In the genomic region with DNA sequence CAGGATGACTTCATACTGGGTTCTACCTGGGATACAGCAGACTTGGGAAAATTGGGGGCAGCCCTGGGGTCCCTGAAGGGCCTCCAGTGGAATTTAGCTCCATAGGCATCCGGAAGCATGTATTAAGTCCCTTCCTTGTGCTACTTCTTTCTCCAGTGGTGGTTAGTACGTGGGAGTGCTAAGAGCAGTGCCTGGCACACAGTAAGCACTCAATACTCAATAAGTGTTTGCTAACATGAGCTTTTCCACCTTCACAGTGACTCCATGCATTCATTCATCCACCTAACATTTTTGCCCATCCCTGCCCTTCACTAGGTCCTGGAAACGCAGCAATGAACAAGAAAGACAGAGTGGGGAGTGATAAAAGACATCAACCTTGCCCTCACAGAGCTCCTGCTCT, we compare ENCODE assay signal across 2 cellular contexts.
TF ChIP-seq lines count a peak whose summit lies in the region.

No MANE protein-coding gene starts in this region.

TF ChIP-seq in IMR-90, 13 proteins besides CTCF, POLR2A, EP300 and RAD21:
- TF ChIP-seq SMC3 (IDR thresholded peaks at IDR 0.05; ENCODE audit: low read depth, low read length) = no peak
- TF ChIP-seq CEBPB (IDR thresholded peaks at IDR 0.05; ENCODE audit: low read depth, low read length) = no peak
- no peak for TF ChIP-seq FOS (IDR thresholded peaks at IDR 0.05; ENCODE audit: low read depth, low read length)
- no peak for TF ChIP-seq MXI1 (IDR thresholded peaks at IDR 0.05; ENCODE audit: borderline replicate concordance, low read depth, low read length)
- TF ChIP-seq, protein P1, sequence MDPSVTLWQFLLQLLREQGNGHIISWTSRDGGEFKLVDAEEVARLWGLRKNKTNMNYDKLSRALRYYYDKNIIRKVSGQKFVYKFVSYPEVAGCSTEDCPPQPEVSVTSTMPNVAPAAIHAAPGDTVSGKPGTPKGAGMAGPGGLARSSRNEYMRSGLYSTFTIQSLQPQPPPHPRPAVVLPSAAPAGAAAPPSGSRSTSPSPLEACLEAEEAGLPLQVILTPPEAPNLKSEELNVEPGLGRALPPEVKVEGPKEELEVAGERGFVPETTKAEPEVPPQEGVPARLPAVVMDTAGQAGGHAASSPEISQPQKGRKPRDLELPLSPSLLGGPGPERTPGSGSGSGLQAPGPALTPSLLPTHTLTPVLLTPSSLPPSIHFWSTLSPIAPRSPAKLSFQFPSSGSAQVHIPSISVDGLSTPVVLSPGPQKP (IDR thresholded peaks at IDR 0.05; ENCODE audit: borderline replicate concordance, low read depth, low read length) = no peak
- no peak for TF ChIP-seq RFX5 (IDR thresholded peaks at IDR 0.05; ENCODE audit: low read depth, low read length)
- no peak for TF ChIP-seq CHD1 (IDR thresholded peaks at IDR 0.05; ENCODE audit: low read depth, low read length)
TF ChIP-seq in IMR-90: peak in this region for 0.

TF ChIP-seq in H1, 55 proteins besides CTCF, POLR2A, EP300 and RAD21:
- no peak for TF ChIP-seq NANOG (IDR thresholded peaks at IDR 0.05; ENCODE audit: insufficient read depth, low read depth, low read length, poor library complexity, severe bottlenecking)
- TF ChIP-seq TEAD4 (IDR thresholded peaks at IDR 0.05; ENCODE audit: low read depth, low read length) = no peak
- TF ChIP-seq PHF8 (conservative IDR thresholded peaks at IDR 0.05; ENCODE audit: low read depth, low read length) = no peak
- TF ChIP-seq HDAC6 (IDR thresholded peaks at IDR 0.05; ENCODE audit: low read depth, low read length) = no peak
- no peak for TF ChIP-seq CHD2 (IDR thresholded peaks at IDR 0.05; ENCODE audit: low read length)
- TF ChIP-seq, protein P2, sequence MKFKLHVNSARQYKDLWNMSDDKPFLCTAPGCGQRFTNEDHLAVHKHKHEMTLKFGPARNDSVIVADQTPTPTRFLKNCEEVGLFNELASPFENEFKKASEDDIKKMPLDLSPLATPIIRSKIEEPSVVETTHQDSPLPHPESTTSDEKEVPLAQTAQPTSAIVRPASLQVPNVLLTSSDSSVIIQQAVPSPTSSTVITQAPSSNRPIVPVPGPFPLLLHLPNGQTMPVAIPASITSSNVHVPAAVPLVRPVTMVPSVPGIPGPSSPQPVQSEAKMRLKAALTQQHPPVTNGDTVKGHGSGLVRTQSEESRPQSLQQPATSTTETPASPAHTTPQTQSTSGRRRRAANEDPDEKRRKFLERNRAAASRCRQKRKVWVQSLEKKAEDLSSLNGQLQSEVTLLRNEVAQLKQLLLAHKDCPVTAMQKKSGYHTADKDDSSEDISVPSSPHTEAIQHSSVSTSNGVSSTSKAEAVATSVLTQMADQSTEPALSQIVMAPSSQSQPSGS (IDR thresholded peaks at IDR 0.05; ENCODE audit: low read length) = no peak
- no peak for TF ChIP-seq SP1 (IDR thresholded peaks at IDR 0.05; ENCODE audit: low read depth, low read length)
- TF ChIP-seq FOSL1 (IDR thresholded peaks at IDR 0.05; ENCODE audit: insufficient read depth, low read depth, low read length) = no peak
- TF ChIP-seq TCF12 (IDR thresholded peaks at IDR 0.05; ENCODE audit: low read depth, low read length) = no peak
- TF ChIP-seq ASH2L (IDR thresholded peaks at IDR 0.05; ENCODE audit: low read length) = no peak
- TF ChIP-seq EZH2 (IDR thresholded peaks at IDR 0.05; ENCODE audit: low read depth, low read length, severe bottlenecking) = no peak
- no peak for TF ChIP-seq RNF2 (IDR thresholded peaks at IDR 0.05; ENCODE audit: borderline replicate concordance, low read depth, low read length, missing control alignments, poor library complexity, severe bottlenecking)
- no peak for TF ChIP-seq CBX5 (IDR thresholded peaks at IDR 0.05; ENCODE audit: low read depth, low read length)
- TF ChIP-seq GABPA (IDR thresholded peaks at IDR 0.05; ENCODE audit: borderline replicate concordance, insufficient read depth, low read length) = no peak
- TF ChIP-seq, protein P3, sequence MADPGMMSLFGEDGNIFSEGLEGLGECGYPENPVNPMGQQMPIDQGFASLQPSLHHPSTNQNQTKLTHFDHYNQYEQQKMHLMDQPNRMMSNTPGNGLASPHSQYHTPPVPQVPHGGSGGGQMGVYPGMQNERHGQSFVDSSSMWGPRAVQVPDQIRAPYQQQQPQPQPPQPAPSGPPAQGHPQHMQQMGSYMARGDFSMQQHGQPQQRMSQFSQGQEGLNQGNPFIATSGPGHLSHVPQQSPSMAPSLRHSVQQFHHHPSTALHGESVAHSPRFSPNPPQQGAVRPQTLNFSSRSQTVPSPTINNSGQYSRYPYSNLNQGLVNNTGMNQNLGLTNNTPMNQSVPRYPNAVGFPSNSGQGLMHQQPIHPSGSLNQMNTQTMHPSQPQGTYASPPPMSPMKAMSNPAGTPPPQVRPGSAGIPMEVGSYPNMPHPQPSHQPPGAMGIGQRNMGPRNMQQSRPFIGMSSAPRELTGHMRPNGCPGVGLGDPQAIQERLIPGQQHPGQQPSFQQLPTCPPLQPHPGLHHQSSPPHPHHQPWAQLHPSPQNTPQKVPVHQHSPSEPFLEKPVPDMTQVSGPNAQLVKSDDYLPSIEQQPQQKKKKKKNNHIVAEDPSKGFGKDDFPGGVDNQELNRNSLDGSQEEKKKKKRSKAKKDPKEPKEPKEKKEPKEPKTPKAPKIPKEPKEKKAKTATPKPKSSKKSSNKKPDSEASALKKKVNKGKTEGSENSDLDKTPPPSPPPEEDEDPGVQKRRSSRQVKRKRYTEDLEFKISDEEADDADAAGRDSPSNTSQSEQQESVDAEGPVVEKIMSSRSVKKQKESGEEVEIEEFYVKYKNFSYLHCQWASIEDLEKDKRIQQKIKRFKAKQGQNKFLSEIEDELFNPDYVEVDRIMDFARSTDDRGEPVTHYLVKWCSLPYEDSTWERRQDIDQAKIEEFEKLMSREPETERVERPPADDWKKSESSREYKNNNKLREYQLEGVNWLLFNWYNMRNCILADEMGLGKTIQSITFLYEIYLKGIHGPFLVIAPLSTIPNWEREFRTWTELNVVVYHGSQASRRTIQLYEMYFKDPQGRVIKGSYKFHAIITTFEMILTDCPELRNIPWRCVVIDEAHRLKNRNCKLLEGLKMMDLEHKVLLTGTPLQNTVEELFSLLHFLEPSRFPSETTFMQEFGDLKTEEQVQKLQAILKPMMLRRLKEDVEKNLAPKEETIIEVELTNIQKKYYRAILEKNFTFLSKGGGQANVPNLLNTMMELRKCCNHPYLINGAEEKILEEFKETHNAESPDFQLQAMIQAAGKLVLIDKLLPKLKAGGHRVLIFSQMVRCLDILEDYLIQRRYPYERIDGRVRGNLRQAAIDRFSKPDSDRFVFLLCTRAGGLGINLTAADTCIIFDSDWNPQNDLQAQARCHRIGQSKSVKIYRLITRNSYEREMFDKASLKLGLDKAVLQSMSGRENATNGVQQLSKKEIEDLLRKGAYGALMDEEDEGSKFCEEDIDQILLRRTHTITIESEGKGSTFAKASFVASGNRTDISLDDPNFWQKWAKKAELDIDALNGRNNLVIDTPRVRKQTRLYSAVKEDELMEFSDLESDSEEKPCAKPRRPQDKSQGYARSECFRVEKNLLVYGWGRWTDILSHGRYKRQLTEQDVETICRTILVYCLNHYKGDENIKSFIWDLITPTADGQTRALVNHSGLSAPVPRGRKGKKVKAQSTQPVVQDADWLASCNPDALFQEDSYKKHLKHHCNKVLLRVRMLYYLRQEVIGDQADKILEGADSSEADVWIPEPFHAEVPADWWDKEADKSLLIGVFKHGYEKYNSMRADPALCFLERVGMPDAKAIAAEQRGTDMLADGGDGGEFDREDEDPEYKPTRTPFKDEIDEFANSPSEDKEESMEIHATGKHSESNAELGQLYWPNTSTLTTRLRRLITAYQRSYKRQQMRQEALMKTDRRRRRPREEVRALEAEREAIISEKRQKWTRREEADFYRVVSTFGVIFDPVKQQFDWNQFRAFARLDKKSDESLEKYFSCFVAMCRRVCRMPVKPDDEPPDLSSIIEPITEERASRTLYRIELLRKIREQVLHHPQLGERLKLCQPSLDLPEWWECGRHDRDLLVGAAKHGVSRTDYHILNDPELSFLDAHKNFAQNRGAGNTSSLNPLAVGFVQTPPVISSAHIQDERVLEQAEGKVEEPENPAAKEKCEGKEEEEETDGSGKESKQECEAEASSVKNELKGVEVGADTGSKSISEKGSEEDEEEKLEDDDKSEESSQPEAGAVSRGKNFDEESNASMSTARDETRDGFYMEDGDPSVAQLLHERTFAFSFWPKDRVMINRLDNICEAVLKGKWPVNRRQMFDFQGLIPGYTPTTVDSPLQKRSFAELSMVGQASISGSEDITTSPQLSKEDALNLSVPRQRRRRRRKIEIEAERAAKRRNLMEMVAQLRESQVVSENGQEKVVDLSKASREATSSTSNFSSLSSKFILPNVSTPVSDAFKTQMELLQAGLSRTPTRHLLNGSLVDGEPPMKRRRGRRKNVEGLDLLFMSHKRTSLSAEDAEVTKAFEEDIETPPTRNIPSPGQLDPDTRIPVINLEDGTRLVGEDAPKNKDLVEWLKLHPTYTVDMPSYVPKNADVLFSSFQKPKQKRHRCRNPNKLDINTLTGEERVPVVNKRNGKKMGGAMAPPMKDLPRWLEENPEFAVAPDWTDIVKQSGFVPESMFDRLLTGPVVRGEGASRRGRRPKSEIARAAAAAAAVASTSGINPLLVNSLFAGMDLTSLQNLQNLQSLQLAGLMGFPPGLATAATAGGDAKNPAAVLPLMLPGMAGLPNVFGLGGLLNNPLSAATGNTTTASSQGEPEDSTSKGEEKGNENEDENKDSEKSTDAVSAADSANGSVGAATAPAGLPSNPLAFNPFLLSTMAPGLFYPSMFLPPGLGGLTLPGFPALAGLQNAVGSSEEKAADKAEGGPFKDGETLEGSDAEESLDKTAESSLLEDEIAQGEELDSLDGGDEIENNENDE (IDR thresholded peaks at IDR 0.05; ENCODE audit: insufficient replicate concordance, low read length) = no peak
- no peak for TF ChIP-seq CREB1 (IDR thresholded peaks at IDR 0.05)
- no peak for TF ChIP-seq TBP (IDR thresholded peaks at IDR 0.05; ENCODE audit: low read depth, low read length)
- TF ChIP-seq KDM5A (IDR thresholded peaks at IDR 0.05; ENCODE audit: low read length) = no peak
- no peak for TF ChIP-seq BCL11A (IDR thresholded peaks at IDR 0.05; ENCODE audit: low read depth in 2 of 2, low read length in 2 of 2)
- no peak for TF ChIP-seq JUND (IDR thresholded peaks at IDR 0.05; ENCODE audit: low read length)
TF ChIP-seq in H1: peak in this region for 0.
